In the genomic region with DNA sequence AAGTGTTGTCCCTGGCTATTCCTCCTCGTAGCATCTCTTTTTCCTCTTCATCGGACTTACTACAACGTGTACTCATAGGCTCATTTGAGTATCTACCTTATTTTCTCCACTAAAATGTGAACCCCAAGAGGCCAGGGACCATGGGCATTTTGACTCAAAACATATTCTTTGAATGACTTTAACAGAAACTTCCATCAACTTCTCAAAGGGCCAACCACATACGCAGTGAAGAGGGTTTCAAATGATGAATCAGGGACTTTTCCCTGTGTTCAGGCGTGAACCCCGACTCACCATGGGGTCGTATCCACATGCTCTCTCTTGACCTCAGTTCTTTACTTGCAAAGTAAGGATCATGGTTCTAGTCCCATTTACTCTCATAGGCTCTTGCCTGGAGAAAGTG, we compare ENCODE assay signal across 15 cellular contexts. TPM values are rescaled to one million over a fixed set of nuclear protein-coding genes. Genes with fewer than 3 reads are reported as not detected.
A peak's percentile ranks its signal among the peaks of the same experiment; 100 is the strongest.
DNase-seq lines count a peak whose midpoint lies in the region; ATAC-seq and TF ChIP-seq lines count a peak whose summit lies in the region.
"Had no signal": no experiment of that assay in that cellular context is flagged by ENCODE, and none has a peak within 500 bp of the region (broad histone marks: within the 10 kb centered on the region; RNA-seq: fewer than 3 reads in every experiment).

No MANE protein-coding gene starts in this region.

- in situ Hi-C loops in GM13976 (cut with MboI; ENCODE audit: low sequenced_read_pairs, unreplicated experiment), result loop anchor here (25.0 kb wide), 2 partner anchors 740 to 1265 kb away; no protein-coding TSS in a partner anchor

- peak; percentile 61 for DNase-seq in GM13976 (ENCODE audit: low spot score)
- peak; percentile 48 to 63 for DNase-seq in activated T-cell treated with anti-CD3 and anti-CD28 coated beads, Interleukin-2, amount 50 U/mL, for 72 hours
- no peak for DNase-seq in NCI-H187 treated with DMSO at 0.1 percent for 48 hours (lab: John Stamatoyannopoulos, UW)
- DNase-seq in NCI-H526 (lab: John Stamatoyannopoulos, UW), result no peak
- DNase-seq in lower lobe of right lung, result no peak
- DNase-seq: CD4-positive, alpha-beta T cell; foreskin melanocyte; H9; naive B cell; NCI-H1048; NCI-H69; SJCRH30 had no signal

- H3K4me3 Mint-ChIP-seq in activated T-cell treated with anti-CD3 and anti-CD28 coated beads, Interleukin-2, amount 50 U/mL, for 72 hours, result peak overlapping the region; percentile 55 to 59
- H3K4me3 Mint-ChIP-seq: H9 had no signal

- ATAC-seq in GM18867 (IDR thresholded peaks at IDR 0.05; ENCODE audit: unreplicated experiment) (peak; percentile 38), HG02623 (IDR thresholded peaks at IDR 0.05; ENCODE audit: unreplicated experiment) (peak; percentile 49), lower lobe of right lung (no peak)
- ATAC-seq in activated T-cell treated with anti-CD3 and anti-CD28 coated beads, Interleukin-2, amount 50 U/mL, for 72 hours (replicated peaks in 1 of 2), result peak; percentile 90 to 91
- ATAC-seq: sciatic nerve had no signal

- no peak overlapping the region for H3K27ac ChIP-seq in lower lobe of right lung
- H3K27ac ChIP-seq: SJCRH30 had no signal

- H3K4me3 ChIP-seq in lower lobe of right lung, result no peak overlapping the region
- H3K4me3 ChIP-seq: SJCRH30 had no signal

- no peaks in the 10 kb centered on the region for H3K9me3 Mint-ChIP-seq in activated T-cell treated with anti-CD3 and anti-CD28 coated beads, Interleukin-2, amount 50 U/mL, for 72 hours
- H3K9me3 Mint-ChIP-seq: CD4-positive, alpha-beta T cell; H9; naive B cell had no signal

- peaks cover 63% of the 10 kb centered on the region for H3K27me3 Mint-ChIP-seq in activated T-cell treated with anti-CD3 and anti-CD28 coated beads, Interleukin-2, amount 50 U/mL, for 72 hours (ENCODE audit: low read depth)
- H3K27me3 Mint-ChIP-seq: CD4-positive, alpha-beta T cell had no signal

- H3K36me3 ChIP-seq in lower lobe of right lung, result no peaks in the 10 kb centered on the region
- H3K36me3 ChIP-seq: SJCRH30 had no signal

- peak overlapping the region; percentile 54 for H3K27ac Mint-ChIP-seq in activated T-cell treated with anti-CD3 and anti-CD28 coated beads, Interleukin-2, amount 50 U/mL, for 72 hours
- H3K27ac Mint-ChIP-seq: CD4-positive, alpha-beta T cell; H9 had no signal

- H3K27me3 ChIP-seq in lower lobe of right lung (ENCODE audit: low read depth), result no peaks in the 10 kb centered on the region
- H3K27me3 ChIP-seq: SJCRH30 had no signal

- H3K36me3 Mint-ChIP-seq in activated T-cell treated with anti-CD3 and anti-CD28 coated beads, Interleukin-2, amount 50 U/mL, for 72 hours (ENCODE audit: insufficient read depth in 2 of 2), result peaks cover 0 to 2% of the 10 kb centered on the region in 2 donors
- H3K36me3 Mint-ChIP-seq: naive B cell had no signal

- TF ChIP-seq CTCF in GM13976 (IDR thresholded peaks at IDR 0.05; ENCODE audit: borderline replicate concordance, control extremely low read depth, extremely low read depth, insufficient read depth, missing control alignments), result no peak
- no peak for TF ChIP-seq CTCF in lower lobe of right lung (IDR thresholded peaks at IDR 0.05)

- no peaks in the 10 kb centered on the region for H3K4me1 ChIP-seq in lower lobe of right lung
- H3K4me1 ChIP-seq: SJCRH30 had no signal

- no peaks in the 10 kb centered on the region for H3K9me3 ChIP-seq in lower lobe of right lung
- H3K9me3 ChIP-seq: SJCRH30 had no signal

- intact Hi-C loops in lower lobe of right lung (cut with DNase I), result no loop called here

- peaks cover 34% of the 10 kb centered on the region for H3K4me1 Mint-ChIP-seq in activated T-cell treated with anti-CD3 and anti-CD28 coated beads, Interleukin-2, amount 50 U/mL, for 72 hours (ENCODE audit: low read depth)

RNA-seq across cellular contexts. Expression of a gene that starts 20.2 kb away (rescaled TPM):
- total RNA-seq in activated T-cell treated with anti-CD3 and anti-CD28 coated beads, Interleukin-2, amount 50 U/mL, for 72 hours, result 1 to 10 TPM; 4.7 to 7.1 TPM
- total RNA-seq in lower lobe of right lung, result 38.3 TPM

RNA-seq across cellular contexts. Expression of a gene that starts 57.3 kb away (rescaled TPM):
- under 1 TPM; 0.12 to 0.29 TPM for total RNA-seq in activated T-cell treated with anti-CD3 and anti-CD28 coated beads, Interleukin-2, amount 50 U/mL, for 72 hours
- total RNA-seq in lower lobe of right lung, result 46.6 TPM

Comparison
In these comparisons a context has a peak if more than half of its experiments do, and no peak if none do; other contexts are left out.
1. DNase-seq: peak in GM13976 (single experiment) and activated T-cell treated with anti-CD3 and anti-CD28 coated beads, Interleukin-2, amount 50 U/mL, for 72 hours (2 of 2); none in NCI-H187 treated with DMSO at 0.1 percent for 48 hours (single experiment), NCI-H526 (0 of 2) and lower lobe of right lung (single experiment).
2. ATAC-seq: peak in GM18867 (single experiment), HG02623 (single experiment) and activated T-cell treated with anti-CD3 and anti-CD28 coated beads, Interleukin-2, amount 50 U/mL, for 72 hours (2 of 2); none in lower lobe of right lung (0 of 2).
3. RNA of a gene that starts 57.3 kb away (total RNA-seq): 46.6 TPM in lower lobe of right lung (single experiment); 0.12 to 0.29 TPM in activated T-cell treated with anti-CD3 and anti-CD28 coated beads, Interleukin-2, amount 50 U/mL, for 72 hours; every median in the first group is over 10 times any median in the second.